ENCODE assay signal across 10 cellular contexts in the genomic region with DNA sequence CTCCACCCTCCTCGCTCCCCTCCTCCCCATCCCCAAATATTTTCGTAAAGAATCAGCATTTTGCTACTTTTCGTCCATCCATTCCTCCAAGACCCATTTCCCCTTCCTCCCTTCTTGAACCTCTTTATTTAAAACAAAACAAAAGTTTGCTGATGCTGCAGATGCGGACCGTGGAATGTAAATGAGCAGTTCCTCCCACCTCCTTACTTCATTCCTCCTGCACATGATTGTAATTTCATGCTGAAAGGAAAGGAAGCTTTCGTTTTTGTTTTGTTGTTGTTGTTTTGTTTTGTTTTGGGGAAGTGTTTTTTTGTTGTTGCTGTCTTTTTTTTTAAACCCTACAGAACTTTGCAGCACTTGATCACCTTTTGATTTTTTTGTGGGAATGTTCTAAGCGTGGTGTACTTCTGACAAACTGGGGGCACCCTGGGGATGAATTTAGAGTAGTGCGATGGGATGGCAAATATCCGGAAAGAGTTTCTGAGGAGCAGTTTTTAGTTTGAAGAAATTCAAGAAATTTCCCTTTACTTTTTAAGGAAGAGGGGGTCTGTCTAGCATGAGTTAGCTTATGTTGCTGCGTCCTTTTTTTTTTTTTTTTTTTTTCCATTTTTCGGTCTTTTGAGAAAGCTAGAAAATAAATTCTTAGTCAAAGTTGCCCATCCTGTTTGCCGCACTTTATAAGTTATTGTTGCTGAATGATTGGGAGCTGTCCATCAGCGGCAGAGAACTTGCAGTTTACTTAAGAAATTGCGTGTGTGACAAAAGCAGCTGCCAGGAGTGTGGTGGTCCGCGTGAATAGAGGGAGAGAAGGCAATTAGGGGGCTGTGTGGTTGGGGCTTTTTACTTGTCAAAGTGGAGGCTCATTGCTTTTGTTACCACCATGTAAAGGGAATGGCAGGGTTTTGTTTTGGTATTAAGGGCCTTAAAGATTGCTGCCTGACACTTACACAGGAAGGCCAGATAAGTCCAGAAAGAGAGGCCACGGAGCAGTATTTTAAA.
A peak's percentile ranks its signal among the peaks of the same experiment; 100 is the strongest.
DNase-seq lines count a peak whose midpoint lies in the region; ATAC-seq, FAIRE-seq and TF ChIP-seq lines count a peak whose summit lies in the region.
"Had no signal": no experiment of that assay in that cellular context is flagged by ENCODE, and none has a peak within 500 bp of the region (broad histone marks: within the 10 kb centered on the region; RNA-seq: fewer than 3 reads in every experiment).

No MANE protein-coding gene starts in this region.

- H3K27ac Mint-ChIP-seq in effector memory CD8-positive, alpha-beta T cell, result no peak overlapping the region
- no peak overlapping the region for H3K27ac Mint-ChIP-seq in neural progenitor cell

- H3K9me3 ChIP-seq in A549, result no peaks in the 10 kb centered on the region
- H3K9me3 ChIP-seq in HUES6 (ENCODE audit: control insufficient read depth, insufficient read depth, low read depth, low read length), result no peaks in the 10 kb centered on the region
- no peaks in the 10 kb centered on the region for H3K9me3 ChIP-seq in neural progenitor cell (ENCODE audit: low read depth)
- no peaks in the 10 kb centered on the region for H3K9me3 ChIP-seq in gastroesophageal sphincter
- H3K9me3 ChIP-seq: ascending aorta, SJCRH30 had no signal

- TF ChIP-seq EP300 in A549 (IDR thresholded peaks at IDR 0.05) (no peak), gastroesophageal sphincter (IDR thresholded peaks at IDR 0.05) (no peak)

- H3K79me2 ChIP-seq in neural progenitor cell (ENCODE audit: low read depth), result peaks cover 75% of the 10 kb centered on the region

- H3K27me3 Mint-ChIP-seq in effector memory CD8-positive, alpha-beta T cell, result peaks cover 29 to 39% of the 10 kb centered on the region in 2 donors
- peaks cover 6% of the 10 kb centered on the region for H3K27me3 Mint-ChIP-seq in neural progenitor cell (ENCODE audit: insufficient read depth, low read depth)

- FAIRE-seq in A549 (lab: Jason Lieb, UNC), result no peak

- 63% methylated on average over 17 of the region's 17 CpGs for WGBS in A549 (ENCODE audit: missing lambda C conversion rate)
- WGBS in gastroesophageal sphincter (ENCODE audit: low coverage in 1 of 2), 2 donors, result 83 to 86% methylated on average over 10 to 16 of the region's 17 CpGs

- POLR2A ChIA-PET in A549 (lab: Yijun Ruan, JAX), result interaction anchor here (0.6 to 1.1 kb wide), 4 partner anchors 96 to 259 kb away, joined by 3 to 7 read pairs (median 4); no protein-coding TSS in a partner anchor

- no peak for DNase-seq in A549 (ENCODE audit: low read depth in 1 of 2, low spot score in 1 of 2)
- DNase-seq in effector memory CD8-positive, alpha-beta T cell, result no peak
- peak; percentile 89 for DNase-seq in neural progenitor cell (ENCODE audit: low spot score)
- DNase-seq in GM19240 (ENCODE audit: insufficient read length, low spot score), result no peak
- DNase-seq in middle frontal gyrus (ENCODE audit: extremely low spot score, low spot score), result no peak
- DNase-seq: SJCRH30 had no signal

- H3K27ac ChIP-seq in A549 (peak overlapping the region; percentile 81 to 90), HUES6 (ENCODE audit: low read depth, low read length) (no peak overlapping the region), neural progenitor cell (peak overlapping the region; percentile 95), gastroesophageal sphincter (peak overlapping the region in 1 of 4 donors; percentile 52)
- H3K27ac ChIP-seq: ascending aorta, SJCRH30 had no signal

- CTCF ChIA-PET in A549 (lab: Yijun Ruan, JAX), result interaction anchor here (0.6 to 2.1 kb wide), 29 partner anchors 9 to 1007 kb away, joined by 3 to 17 read pairs (median 3); no protein-coding TSS in a partner anchor

- H2AFZ ChIP-seq in neural progenitor cell (replicated peaks), result no peak overlapping the region

- H3K4me1 ChIP-seq in A549, result peaks cover 63% of the 10 kb centered on the region
- H3K4me1 ChIP-seq in HUES6 (ENCODE audit: control insufficient read depth, insufficient read depth, low read length), result peaks cover 74% of the 10 kb centered on the region
- peaks cover 94% of the 10 kb centered on the region for H3K4me1 ChIP-seq in neural progenitor cell
- H3K4me1 ChIP-seq in gastroesophageal sphincter, result peaks cover 0 to 38% (median 0%) of the 10 kb centered on the region in 3 donors

- peaks cover 93% of the 10 kb centered on the region for H3F3A ChIP-seq in neural progenitor cell (ENCODE audit: low read depth)

- H4K20me1 ChIP-seq in neural progenitor cell (ENCODE audit: low read depth), result peaks cover 72% of the 10 kb centered on the region

- peaks cover 6% of the 10 kb centered on the region for H3K36me3 Mint-ChIP-seq in effector memory CD8-positive, alpha-beta T cell (ENCODE audit: insufficient read depth)
- H3K36me3 Mint-ChIP-seq in neural progenitor cell, result no peaks in the 10 kb centered on the region

- peak overlapping the region; percentile 13 to 64 for H3K4me3 Mint-ChIP-seq in effector memory CD8-positive, alpha-beta T cell
- peak overlapping the region; percentile 87 for H3K4me3 Mint-ChIP-seq in neural progenitor cell

- H3K36me3 ChIP-seq in HUES6 (ENCODE audit: control insufficient read depth, insufficient read depth, low read length) (no peaks in the 10 kb centered on the region), neural progenitor cell (no peaks in the 10 kb centered on the region), gastroesophageal sphincter (no peaks in the 10 kb centered on the region)
- H3K36me3 ChIP-seq: ascending aorta had no signal

- no peak for TF ChIP-seq CTCF in A549 (IDR thresholded peaks at IDR 0.05)
- TF ChIP-seq CTCF in neural progenitor cell (IDR thresholded peaks at IDR 0.05), result no peak
- TF ChIP-seq CTCF in gastroesophageal sphincter (IDR thresholded peaks at IDR 0.05), result no peak

- H3K27me3 ChIP-seq in HUES6 (ENCODE audit: control insufficient read depth, insufficient read depth, low read length) (no peaks in the 10 kb centered on the region), neural progenitor cell (no peaks in the 10 kb centered on the region), gastroesophageal sphincter (no peaks in the 10 kb centered on the region)
- H3K27me3 ChIP-seq: ascending aorta, SJCRH30 had no signal

- TF ChIP-seq POLR2A in A549 (IDR thresholded peaks at IDR 0.05; ENCODE audit: low read length) (no peak), gastroesophageal sphincter (IDR thresholded peaks at IDR 0.05) (no peak)

- H3K9me3 Mint-ChIP-seq in effector memory CD8-positive, alpha-beta T cell, result no peaks in the 10 kb centered on the region
- no peaks in the 10 kb centered on the region for H3K9me3 Mint-ChIP-seq in neural progenitor cell

- no peak for ATAC-seq in A549
- ATAC-seq in effector memory CD8-positive, alpha-beta T cell (replicated peaks), result no peak
- ATAC-seq in HG03097 (IDR thresholded peaks at IDR 0.05; ENCODE audit: low FRiP score, unreplicated experiment), result no peak
- no peak for ATAC-seq in gastroesophageal sphincter

- peaks cover 3 to 5% of the 10 kb centered on the region in 2 donors for H3K4me1 Mint-ChIP-seq in effector memory CD8-positive, alpha-beta T cell (ENCODE audit: low read depth in 2 of 2)
- peaks cover 78% of the 10 kb centered on the region for H3K4me1 Mint-ChIP-seq in neural progenitor cell

- peak overlapping the region; percentile 57 for H3K4me3 ChIP-seq in A549
- H3K4me3 ChIP-seq in HUES6 (ENCODE audit: low read depth, low read length), result peak overlapping the region; percentile 56
- H3K4me3 ChIP-seq in neural progenitor cell, result peak overlapping the region; percentile 48
- H3K4me3 ChIP-seq in gastroesophageal sphincter, result no peak overlapping the region
- H3K4me3 ChIP-seq: SJCRH30 had no signal

- H3K9ac ChIP-seq in HUES6 (ENCODE audit: low read length) (no peak overlapping the region), neural progenitor cell (no peak overlapping the region)

- TF ChIP-seq RAD21 in A549 (conservative IDR thresholded peaks at IDR 0.05 in 1 of 2, IDR thresholded peaks at IDR 0.05 in 1 of 2), result no peak

- H3K4me2 ChIP-seq in A549, result peak overlapping the region; percentile 91
- H3K4me2 ChIP-seq in neural progenitor cell, result peak overlapping the region; percentile 83

TF ChIP-seq in A549, 52 proteins besides CTCF, POLR2A, EP300 and RAD21:
- TF ChIP-seq MAFK (IDR thresholded peaks at IDR 0.05; ENCODE audit: partially characterized antibody), result peak; percentile 78
- TF ChIP-seq ZNF302 (CRISPR knock-in tag; IDR thresholded peaks at IDR 0.05), result no peak
- TF ChIP-seq KDM5A (IDR thresholded peaks at IDR 0.05), result no peak
TF ChIP-seq in A549: peak in this region for 1.

Comparison
In these comparisons a context has a peak if more than half of its experiments do, and no peak if none do; other contexts are left out.
1. H3K4me3 ChIP-seq: peak in A549 (single experiment), HUES6 (single experiment) and neural progenitor cell (single experiment); none in gastroesophageal sphincter (0 of 2).